21 cellular contexts compared by ENCODE assay signal in the genomic region with DNA sequence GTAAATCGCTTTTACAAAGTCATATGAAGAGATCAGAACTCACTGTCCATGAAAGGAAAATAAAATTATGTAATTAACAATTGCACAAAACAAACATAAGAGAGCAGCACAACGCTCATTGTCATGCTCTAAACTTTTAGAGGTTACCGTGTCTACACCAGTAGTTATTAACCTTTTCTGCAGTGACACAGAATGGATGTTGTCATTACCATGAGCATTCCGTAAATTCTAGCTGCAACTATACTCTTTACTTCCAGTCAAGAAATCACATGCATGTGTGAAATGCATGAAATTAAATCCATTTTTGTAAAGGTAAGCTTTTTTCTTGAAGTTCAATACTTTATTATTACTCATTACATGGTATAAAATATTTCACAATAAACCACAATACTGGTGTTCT. TPM values are rescaled to one million over a fixed set of nuclear protein-coding genes. Genes with fewer than 3 reads are reported as not detected.
DNase-seq lines count a peak whose midpoint lies in the region; ATAC-seq and TF ChIP-seq lines count a peak whose summit lies in the region.
"Had no signal": no experiment of that assay in that cellular context is flagged by ENCODE, and none has a peak within 500 bp of the region (broad histone marks: within the 10 kb centered on the region; RNA-seq: fewer than 3 reads in every experiment).

No MANE protein-coding gene starts in this region.

- H3K4me1 Mint-ChIP-seq in osteocyte (ENCODE audit: unreplicated experiment): peaks cover 52% of the 10 kb centered on the region

- H3K27me3 Mint-ChIP-seq in osteocyte (ENCODE audit: unreplicated experiment): no peaks in the 10 kb centered on the region
- H3K27me3 Mint-ChIP-seq: B cell; CD4-positive, CD25-positive, alpha-beta regulatory T cell had no signal

- no peak for DNase-seq in Karpas-422
- no peak for DNase-seq in adipocyte (ENCODE audit: low read depth)
- DNase-seq in osteocyte (ENCODE audit: extremely low spot score, unreplicated experiment): no peak
- no peak for DNase-seq in NCI-H2171 (lab: John Stamatoyannopoulos, UW)
- DNase-seq in DMS53 treated with DMSO at 0.1 percent for 48 hours (lab: John Stamatoyannopoulos, UW; ENCODE audit: unreplicated experiment): no peak
- DNase-seq: Caco-2; CD4-positive, CD25-positive, alpha-beta regulatory T cell; DMS153; KG1; MM.1S; NCI-H1105 treated with DMSO at 0.1 percent for 48 hours; NCI-H1694; NCI-H2081 treated with DMSO at 0.1 percent for 48 hours; NCI-H510A; NCI-H774; OCI-M1; RPMI8226 had no signal

- H3K27ac ChIP-seq in C4-2B (peak overlapping the region; percentile 65), Karpas-422 (ENCODE audit: low read length) (peak overlapping the region; percentile 9; the same call in 1 of the 2 replicates)

- H3K36me3 ChIP-seq in Karpas-422 (ENCODE audit: insufficient read depth, low read length): no peaks in the 10 kb centered on the region
- no peaks in the 10 kb centered on the region for H3K36me3 ChIP-seq in adipocyte (ENCODE audit: control insufficient read depth, insufficient read depth, low read length, severe bottlenecking)

- H3K4me3 ChIP-seq in Karpas-422 (ENCODE audit: low read length): no peak overlapping the region
- peak overlapping the region; percentile 33 for H3K4me3 ChIP-seq in adipocyte (ENCODE audit: low read length)

- H3K9me3 ChIP-seq in Karpas-422 (ENCODE audit: low read length) (no peaks in the 10 kb centered on the region), adipocyte (ENCODE audit: control insufficient read depth, low read length) (no peaks in the 10 kb centered on the region)
- H3K9me3 ChIP-seq: Caco-2 had no signal

- no peaks in the 10 kb centered on the region for H3K9me3 Mint-ChIP-seq in osteocyte (ENCODE audit: unreplicated experiment)
- H3K9me3 Mint-ChIP-seq: T-helper 1 cell treated with Interleukin-12 subunit alpha and Interleukin-12 subunit beta and Interleukin-4 antibody, amounts not matched to agents 30 μg/mL and 1 μg/mL, for 36 hours had no signal

- H4K20me1 ChIP-seq in Karpas-422 (ENCODE audit: insufficient read depth, low read depth, low read length): no peaks in the 10 kb centered on the region

- no peak overlapping the region for H2AFZ ChIP-seq in Karpas-422 (ENCODE audit: low read length)

- no peak for TF ChIP-seq CTCF in C4-2B (conservative IDR thresholded peaks at IDR 0.05)
- no peak for TF ChIP-seq CTCF in osteocyte (IDR thresholded peaks at IDR 0.05)

- H3K9ac ChIP-seq in Karpas-422 (ENCODE audit: low read length) (no peak overlapping the region), adipocyte (ENCODE audit: low read length) (no peak overlapping the region)

- no peak overlapping the region for H3K4me2 ChIP-seq in Karpas-422 (ENCODE audit: low read depth, low read length, poor library complexity, severe bottlenecking)

- H3K27me3 ChIP-seq in Karpas-422 (ENCODE audit: low read length) (no peaks in the 10 kb centered on the region), adipocyte (replicated peaks; ENCODE audit: control insufficient read depth, insufficient read depth, low read length) (no peaks in the 10 kb centered on the region)

- no peaks in the 10 kb centered on the region for H3K36me3 Mint-ChIP-seq in osteocyte (ENCODE audit: unreplicated experiment)

- no peaks in the 10 kb centered on the region for H3K9me2 ChIP-seq in Karpas-422 (replicated peaks; ENCODE audit: insufficient read depth, low read length)

- H3K4me3 Mint-ChIP-seq in osteocyte (ENCODE audit: unreplicated experiment): no peak overlapping the region
- H3K4me3 Mint-ChIP-seq: B cell; CD4-positive, CD25-positive, alpha-beta regulatory T cell; T-helper 1 cell treated with Interleukin-12 subunit alpha and Interleukin-12 subunit beta and Interleukin-4 antibody, amounts not matched to agents 30 μg/mL and 1 μg/mL, for 36 hours had no signal

- peaks cover 94% of the 10 kb centered on the region for H3K79me2 ChIP-seq in Karpas-422 (ENCODE audit: low read length)

- H3K4me1 ChIP-seq in Karpas-422 (ENCODE audit: low read length) (peaks cover 60% of the 10 kb centered on the region), adipocyte (ENCODE audit: control insufficient read depth, insufficient read depth, low read length) (peaks cover 36% of the 10 kb centered on the region)

- ATAC-seq in GM19467 (IDR thresholded peaks at IDR 0.05; ENCODE audit: unreplicated experiment): no peak

- peak overlapping the region; percentile 23 for H3K27ac Mint-ChIP-seq in osteocyte (ENCODE audit: unreplicated experiment)

RNA-seq across cellular contexts. Expression of a gene that starts 38.2 kb away (rescaled TPM):
- total RNA-seq in Karpas-422 (2014; rRNA removed; shearing (Covaris generic); ENCODE audit: low replicate concordance): 48.1 and 81.0 TPM in 2 replicates
- total RNA-seq in osteocyte: 53.6 TPM in 2 replicates
